Comparison of ENCODE assay signal across 32 cellular contexts in the genomic region with DNA sequence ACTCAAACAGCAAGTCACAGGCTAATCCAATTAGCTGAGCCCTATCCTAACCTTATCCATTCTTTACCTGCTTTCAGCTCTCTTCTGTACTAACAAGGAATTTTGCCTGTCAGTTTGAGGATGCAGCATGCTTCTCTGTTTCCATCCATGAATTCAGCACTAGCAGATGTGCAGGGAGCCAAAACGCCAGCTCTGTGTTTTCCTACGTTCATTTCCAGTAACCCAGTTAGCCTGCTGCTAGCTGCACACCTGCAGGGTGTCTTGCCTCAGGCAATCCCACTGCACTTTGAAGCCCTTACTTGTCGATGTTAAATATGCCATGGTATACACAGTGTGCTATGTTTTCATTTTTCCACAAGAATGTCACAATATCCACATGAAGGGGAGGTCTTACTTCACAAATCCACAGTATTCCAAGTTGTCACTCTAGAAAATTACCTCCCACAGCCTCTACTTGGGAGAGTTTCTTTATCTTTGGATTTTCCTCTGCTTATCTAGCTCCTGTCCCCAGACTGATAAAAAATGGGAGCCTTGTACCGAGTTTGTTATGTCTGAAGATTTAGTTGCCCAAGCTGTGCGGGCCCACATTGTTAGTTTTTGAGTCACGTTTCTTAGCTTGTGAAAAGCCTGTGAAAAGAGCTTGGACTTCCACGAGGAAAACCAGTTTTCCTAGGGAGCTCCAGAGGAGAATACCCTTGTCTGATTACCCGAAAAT.
A peak's percentile ranks its signal among the peaks of the same experiment; 100 is the strongest.
DNase-seq lines count a peak whose midpoint lies in the region; ATAC-seq, FAIRE-seq and TF ChIP-seq lines count a peak whose summit lies in the region.
"Had no signal": no experiment of that assay in that cellular context is flagged by ENCODE, and none has a peak within 500 bp of the region (broad histone marks: within the 10 kb centered on the region; RNA-seq: fewer than 3 reads in every experiment).

No MANE protein-coding gene starts in this region.

- no peak overlapping the region for H2BK12ac ChIP-seq in mesenchymal stem cell (ENCODE audit: low read length in 2 of 2)

- no peak for TF ChIP-seq RAD21 in IMR-90 (IDR thresholded peaks at IDR 0.05; ENCODE audit: low read length)

- H2BK20ac ChIP-seq in IMR-90 (ENCODE audit: low read depth, low read length), result no peak overlapping the region

- H3K36me3 Mint-ChIP-seq in astrocyte (ENCODE audit: low read depth, unreplicated experiment), result no peaks in the 10 kb centered on the region
- H3K36me3 Mint-ChIP-seq in activated T-helper 1 cell treated with anti-CD3 and anti-CD28 coated beads, Interleukin-12 subunit alpha, Interleukin-12 subunit beta, Interleukin-2, Interleukin-4 antibody, amounts not matched to agents 30 ng/mL and 10 ng/mL and 1 ng/mL, durations not matched to agents 14 hours and 24 hours and 36 hours (ENCODE audit: low read depth), result no peaks in the 10 kb centered on the region
- H3K36me3 Mint-ChIP-seq in T-helper 2 cell treated with Interferon-gamma antibody and Interleukin-4, amounts not matched to agents 5 μg/mL and 100 μg/mL, for 36 hours (ENCODE audit: low read depth), result no peaks in the 10 kb centered on the region
- H3K36me3 Mint-ChIP-seq: activated CD4-positive, alpha-beta memory T cell treated with anti-CD3 and anti-CD28 coated beads for 36 hours; naive thymus-derived CD8-positive, alpha-beta T cell had no signal

- H3K4me3 ChIP-seq in IMR-90 (ENCODE audit: insufficient read depth, low read depth, low read length) (no peak overlapping the region), astrocyte (ENCODE audit: insufficient read depth, low read depth, low read length) (no peak overlapping the region), mesenchymal stem cell (ENCODE audit: insufficient read depth in 1 of 2, low read depth in 1 of 2, low read length in 2 of 2) (no peak overlapping the region)
- H3K4me3 ChIP-seq: left lung, SJCRH30, thoracic aorta had no signal

- in situ Hi-C loops in IMR-90 (cut with MboI; ENCODE audit: low sequenced_read_pairs), result no loop called here

- H2AK5ac ChIP-seq in IMR-90 (ENCODE audit: low read depth, low read length), result no peak overlapping the region
- no peak overlapping the region for H2AK5ac ChIP-seq in mesenchymal stem cell (ENCODE audit: low read length, severe bottlenecking)

- no peak overlapping the region for H3K27ac ChIP-seq in IMR-90 (ENCODE audit: insufficient read depth, low read length)
- no peak overlapping the region for H3K27ac ChIP-seq in astrocyte (ENCODE audit: low read depth, low read length)
- H3K27ac ChIP-seq in mesenchymal stem cell (ENCODE audit: low read length, poor library complexity, severe bottlenecking), result peak overlapping the region; percentile 5
- H3K27ac ChIP-seq: left lung, SJCRH30, thoracic aorta had no signal

- no peak for ATAC-seq in IMR-90 (ENCODE audit: low read depth)
- ATAC-seq in stimulated activated naive CD8-positive, alpha-beta T cell treated with anti-CD3 and anti-CD28 coated beads, Interleukin-15, amount 100 ng/mL, for 72 hours, result no peak
- ATAC-seq: activated CD4-positive, CD25-positive, alpha-beta regulatory T cell treated with anti-CD3 and anti-CD28 coated beads, Interleukin-2, amount 50 U/mL, for 24 hours; activated T-helper 17 cell treated with anti-CD3 and anti-CD28 coated beads, Interleukin-2, amount 50 U/mL, for 72 hours; left lung; naive thymus-derived CD8-positive, alpha-beta T cell; stimulated activated naive CD8-positive, alpha-beta T cell treated with anti-CD3 and anti-CD28 coated beads, Interleukin-15, Interleukin-2, amounts not matched to agents 100 U/mL and 50 U/mL, for 24 hours had no signal

- no peak overlapping the region for H2AFZ ChIP-seq in IMR-90 (replicated peaks; ENCODE audit: low read length, poor library complexity)
- no peak overlapping the region for H2AFZ ChIP-seq in astrocyte (ENCODE audit: low read depth, low read length)
- H2AFZ ChIP-seq in mesenchymal stem cell (ENCODE audit: low read depth, low read length), result no peak overlapping the region

- H2BK15ac ChIP-seq in IMR-90 (ENCODE audit: low read depth, low read length) (no peak overlapping the region), mesenchymal stem cell (ENCODE audit: low read depth, poor library complexity, severe bottlenecking) (no peak overlapping the region)

- dilution Hi-C loops in IMR-90 (cut with HindIII; ENCODE audit: low sequenced_read_pairs, unreplicated experiment), result no loop called here

- peaks cover 3% of the 10 kb centered on the region for H3K27me3 ChIP-seq in IMR-90 (ENCODE audit: control insufficient read depth, insufficient read depth, low read length)
- no peaks in the 10 kb centered on the region for H3K27me3 ChIP-seq in astrocyte (ENCODE audit: insufficient read depth, low read length)
- H3K27me3 ChIP-seq in mesenchymal stem cell (ENCODE audit: control insufficient read depth in 1 of 2, insufficient read depth in 1 of 2, low read length in 2 of 2), result no peaks in the 10 kb centered on the region
- H3K27me3 ChIP-seq: left lung, SJCRH30 had no signal

- no peak overlapping the region for H4K8ac ChIP-seq in IMR-90 (ENCODE audit: low read depth in 2 of 2, low read length in 2 of 2)
- H4K8ac ChIP-seq in mesenchymal stem cell (ENCODE audit: low read length), result no peak overlapping the region

- H3K79me2 ChIP-seq in astrocyte (ENCODE audit: insufficient read depth, low read length), result no peaks in the 10 kb centered on the region

- peak; percentile 13 for DNase-seq in EL
- peak; percentile 7 for DNase-seq in IMR-90
- peak; percentile 68 for DNase-seq in astrocyte (ENCODE audit: low read depth)
- DNase-seq in mesenchymal stem cell, result no peak
- DNase-seq in GM19240 (ENCODE audit: insufficient read length, low spot score), result no peak
- no peak for DNase-seq in activated T-helper 1 cell treated with anti-CD3 and anti-CD28 coated beads, Interleukin-12 subunit alpha, Interleukin-12 subunit beta, Interleukin-2, Interleukin-4 antibody, amounts not matched to agents 30 ng/mL and 10 ng/mL and 1 ng/mL, durations not matched to agents 14 hours and 24 hours and 36 hours (ENCODE audit: low spot score)
- DNase-seq in stimulated activated naive CD8-positive, alpha-beta T cell treated with anti-CD3 and anti-CD28 coated beads, Interleukin-15, amount 100 ng/mL, for 72 hours, result no peak
- no peak for DNase-seq in T-helper 2 cell treated with Interferon-gamma antibody and Interleukin-4, amounts not matched to agents 5 μg/mL and 100 μg/mL, for 36 hours (ENCODE audit: low spot score)
- DNase-seq: activated CD4-positive, alpha-beta memory T cell treated with anti-CD3 and anti-CD28 coated beads for 36 hours; activated CD8-positive, alpha-beta memory T cell treated with anti-CD3 and anti-CD28 coated beads, Interleukin-2, amount 50 U/mL, for 48 hours; activated naive CD4-positive, alpha-beta T cell treated with anti-CD3 and anti-CD28 coated beads, Interleukin-2, amount 50 U/mL, for 16 hours; amygdala; C1 segment of cervical spinal cord; dermis blood vessel endothelial cell; DND-41; GOT3; left lung; midbrain; naive thymus-derived CD8-positive, alpha-beta T cell; NCI-H1092; NCI-H2029 treated with DMSO at 0.1 percent for 48 hours; SJCRH30; stimulated activated naive CD8-positive, alpha-beta T cell treated with anti-CD3 and anti-CD28 coated beads, Interleukin-15, Interleukin-2, amounts not matched to agents 100 U/mL and 50 U/mL, for 24 hours; T-helper 1 cell had no signal

- H4K5ac ChIP-seq in IMR-90 (ENCODE audit: low read depth, low read length), result no peak overlapping the region

- H3K23ac ChIP-seq in IMR-90 (ENCODE audit: low read depth, low read length) (no peak overlapping the region), mesenchymal stem cell (ENCODE audit: low read length in 2 of 2) (no peak overlapping the region)

- CTCF ChIA-PET in IMR-90 (lab: Yijun Ruan, JAX), result no interaction called here

- no peaks in the 10 kb centered on the region for H3K79me1 ChIP-seq in IMR-90 (ENCODE audit: low read depth in 1 of 2, low read length in 2 of 2)
- H3K79me1 ChIP-seq in mesenchymal stem cell (replicated peaks; ENCODE audit: low read length, poor library complexity, severe bottlenecking), result no peaks in the 10 kb centered on the region

- H2BK120ac ChIP-seq in IMR-90 (ENCODE audit: low read depth, low read length), result no peak overlapping the region
- no peak overlapping the region for H2BK120ac ChIP-seq in mesenchymal stem cell (ENCODE audit: low read depth, low read length)

- TF ChIP-seq POLR2A in IMR-90 (IDR thresholded peaks at IDR 0.05; ENCODE audit: low read depth, low read length), result no peak

- H4K91ac ChIP-seq in IMR-90 (ENCODE audit: insufficient read depth, low read depth, low read length), result no peak overlapping the region
- H4K91ac ChIP-seq in mesenchymal stem cell (ENCODE audit: low read length), result no peak overlapping the region

- H3K27me3 Mint-ChIP-seq in astrocyte (ENCODE audit: low read depth, unreplicated experiment), result no peaks in the 10 kb centered on the region
- H3K27me3 Mint-ChIP-seq in activated T-helper 1 cell treated with anti-CD3 and anti-CD28 coated beads, Interleukin-12 subunit alpha, Interleukin-12 subunit beta, Interleukin-2, Interleukin-4 antibody, amounts not matched to agents 30 ng/mL and 10 ng/mL and 1 ng/mL, durations not matched to agents 14 hours and 24 hours and 36 hours (ENCODE audit: insufficient read depth), result peaks cover 2% of the 10 kb centered on the region
- no peaks in the 10 kb centered on the region for H3K27me3 Mint-ChIP-seq in stimulated activated naive CD8-positive, alpha-beta T cell treated with anti-CD3 and anti-CD28 coated beads, Interleukin-15, amount 100 ng/mL, for 72 hours
- no peaks in the 10 kb centered on the region for H3K27me3 Mint-ChIP-seq in T-helper 2 cell treated with Interferon-gamma antibody and Interleukin-4, amounts not matched to agents 5 μg/mL and 100 μg/mL, for 36 hours (ENCODE audit: low read depth)
- H3K27me3 Mint-ChIP-seq: activated CD4-positive, alpha-beta memory T cell treated with anti-CD3 and anti-CD28 coated beads for 36 hours; activated T-helper 17 cell treated with anti-CD3 and anti-CD28 coated beads, Interleukin-2, amount 50 U/mL, for 72 hours; central memory CD8-positive, alpha-beta T cell had no signal

- H3K9ac ChIP-seq in IMR-90 (ENCODE audit: low read depth, low read length) (no peak overlapping the region), astrocyte (ENCODE audit: low read length) (no peak overlapping the region), mesenchymal stem cell (ENCODE audit: low read length) (no peak overlapping the region)

- H3K9me1 ChIP-seq in IMR-90 (ENCODE audit: insufficient read depth, low read length), result no peaks in the 10 kb centered on the region

- POLR2A ChIA-PET in IMR-90 (lab: Charles Lee; ENCODE audit: unreplicated experiment), result no interaction called here

- H2BK5ac ChIP-seq in IMR-90 (ENCODE audit: low read depth, low read length, poor library complexity, severe bottlenecking) (no peak overlapping the region), mesenchymal stem cell (ENCODE audit: low read depth, low read length, poor library complexity, severe bottlenecking) (no peak overlapping the region)

- no peak overlapping the region for H3K27ac Mint-ChIP-seq in astrocyte (ENCODE audit: unreplicated experiment)
- no peak overlapping the region for H3K27ac Mint-ChIP-seq in activated T-helper 1 cell treated with anti-CD3 and anti-CD28 coated beads, Interleukin-12 subunit alpha, Interleukin-12 subunit beta, Interleukin-2, Interleukin-4 antibody, amounts not matched to agents 30 ng/mL and 10 ng/mL and 1 ng/mL, durations not matched to agents 14 hours and 24 hours and 36 hours
- H3K27ac Mint-ChIP-seq in stimulated activated naive CD8-positive, alpha-beta T cell treated with anti-CD3 and anti-CD28 coated beads, Interleukin-15, amount 100 ng/mL, for 72 hours, result no peak overlapping the region
- no peak overlapping the region for H3K27ac Mint-ChIP-seq in T-helper 2 cell treated with Interferon-gamma antibody and Interleukin-4, amounts not matched to agents 5 μg/mL and 100 μg/mL, for 36 hours
- H3K27ac Mint-ChIP-seq: activated CD4-positive, alpha-beta memory T cell treated with anti-CD3 and anti-CD28 coated beads for 36 hours; activated T-helper 17 cell treated with anti-CD3 and anti-CD28 coated beads, Interleukin-2, amount 50 U/mL, for 72 hours; naive thymus-derived CD8-positive, alpha-beta T cell had no signal

- peaks cover 6% of the 10 kb centered on the region for H3K4me1 Mint-ChIP-seq in astrocyte (ENCODE audit: low read depth, unreplicated experiment)
- no peaks in the 10 kb centered on the region for H3K4me1 Mint-ChIP-seq in activated T-helper 1 cell treated with anti-CD3 and anti-CD28 coated beads, Interleukin-12 subunit alpha, Interleukin-12 subunit beta, Interleukin-2, Interleukin-4 antibody, amounts not matched to agents 30 ng/mL and 10 ng/mL and 1 ng/mL, durations not matched to agents 14 hours and 24 hours and 36 hours (ENCODE audit: low read depth)
- H3K4me1 Mint-ChIP-seq in stimulated activated naive CD8-positive, alpha-beta T cell treated with anti-CD3 and anti-CD28 coated beads, Interleukin-15, amount 100 ng/mL, for 72 hours, result no peaks in the 10 kb centered on the region
- no peaks in the 10 kb centered on the region for H3K4me1 Mint-ChIP-seq in T-helper 2 cell treated with Interferon-gamma antibody and Interleukin-4, amounts not matched to agents 5 μg/mL and 100 μg/mL, for 36 hours (ENCODE audit: low read depth)
- H3K4me1 Mint-ChIP-seq: activated T-helper 17 cell treated with anti-CD3 and anti-CD28 coated beads, Interleukin-2, amount 50 U/mL, for 72 hours; central memory CD8-positive, alpha-beta T cell; naive thymus-derived CD8-positive, alpha-beta T cell had no signal

- BruUV-seq in IMR-90 (replicated peaks; lab: Mats Ljungman, UMichigan), result no TSS peak

- H3K56ac ChIP-seq in IMR-90 (ENCODE audit: extremely low read depth, insufficient read depth, low read length), result no peak overlapping the region

- TF ChIP-seq CTCF in IMR-90 (conservative IDR thresholded peaks at IDR 0.05; ENCODE audit: low read depth, low read length) (no peak), astrocyte (IDR thresholded peaks at IDR 0.05; ENCODE audit: insufficient read depth, low read depth, low read length) (no peak)

- no peak overlapping the region for H2AK9ac ChIP-seq in IMR-90 (replicated peaks; ENCODE audit: low read depth, low read length, poor library complexity)

- H4K20me1 ChIP-seq in IMR-90 (ENCODE audit: insufficient read depth, low read length) (no peaks in the 10 kb centered on the region), astrocyte (ENCODE audit: insufficient read depth, low read length) (no peaks in the 10 kb centered on the region)

- H3K4ac ChIP-seq in IMR-90 (ENCODE audit: low read depth, low read length), result no peak overlapping the region
- no peak overlapping the region for H3K4ac ChIP-seq in mesenchymal stem cell (ENCODE audit: low read depth in 1 of 2, low read length in 2 of 2)

- WGBS in IMR-90 (ENCODE audit: extremely low coverage in 2 of 2, insufficient read length in 1 of 2), 2 experiments, result no CpG with 5 or more reads among the region's 8 CpGs
- WGBS in mesenchymal stem cell, result 54% methylated on average over 8 of the region's 8 CpGs

- intact Hi-C loops in IMR-90 (cut with micrococcal nuclease), result no loop called here
- intact Hi-C loops in activated T-helper 1 cell treated with anti-CD3 and anti-CD28 coated beads, Interleukin-12 subunit alpha, Interleukin-12 subunit beta, Interleukin-2, Interleukin-4 antibody, amounts not matched to agents 30 ng/mL and 10 ng/mL and 1 ng/mL, durations not matched to agents 14 hours and 24 hours and 36 hours (cut with micrococcal nuclease), result no loop called here

- no peaks in the 10 kb centered on the region for H3K36me3 ChIP-seq in IMR-90 (ENCODE audit: control insufficient read depth, insufficient read depth, low read length)
- H3K36me3 ChIP-seq in astrocyte (ENCODE audit: insufficient read depth, low read length), result no peaks in the 10 kb centered on the region
- H3K36me3 ChIP-seq in mesenchymal stem cell (ENCODE audit: control insufficient read depth in 1 of 2, insufficient read depth in 2 of 2, low read depth in 1 of 2, low read length in 2 of 2), result no peaks in the 10 kb centered on the region
- H3K36me3 ChIP-seq: left lung, SJCRH30, thoracic aorta had no signal

- no peak overlapping the region for H3K18ac ChIP-seq in IMR-90 (ENCODE audit: low read depth, low read length)
- no peak overlapping the region for H3K18ac ChIP-seq in mesenchymal stem cell (ENCODE audit: low read depth in 1 of 2, low read length in 2 of 2)

- FAIRE-seq in astrocyte (lab: Jason Lieb, UNC), result no peak
- FAIRE-seq: endometrium, GM12891, RCC 7860, TTC549 had no signal

- H3K4me1 ChIP-seq in IMR-90 (ENCODE audit: control insufficient read depth, insufficient read depth, low read length) (no peaks in the 10 kb centered on the region), astrocyte (ENCODE audit: insufficient read depth, low read length) (peaks cover 2% of the 10 kb centered on the region), mesenchymal stem cell (ENCODE audit: control insufficient read depth, insufficient read depth, low read depth, low read length) (no peaks in the 10 kb centered on the region)
- H3K4me1 ChIP-seq: left lung had no signal

- H3K4me2 ChIP-seq in IMR-90 (ENCODE audit: low read depth, low read length) (no peak overlapping the region), astrocyte (ENCODE audit: low read length) (peak overlapping the region; percentile 23), mesenchymal stem cell (ENCODE audit: low read length, poor library complexity, severe bottlenecking) (no peak overlapping the region)

- H3K14ac ChIP-seq in IMR-90 (replicated peaks; ENCODE audit: low read depth, low read length) (no peak overlapping the region), mesenchymal stem cell (ENCODE audit: low read length in 2 of 2) (no peak overlapping the region)

- H3K9me3 ChIP-seq in IMR-90 (ENCODE audit: control insufficient read depth, insufficient read depth, low read length) (no peaks in the 10 kb centered on the region), astrocyte (ENCODE audit: insufficient read depth, low read depth, low read length) (no peaks in the 10 kb centered on the region), mesenchymal stem cell (ENCODE audit: control insufficient read depth, low read length) (no peaks in the 10 kb centered on the region)
- H3K9me3 ChIP-seq: left lung, SJCRH30, thoracic aorta had no signal

- peaks cover under 1% of the 10 kb centered on the region for H3K9me3 Mint-ChIP-seq in astrocyte (ENCODE audit: unreplicated experiment)
- H3K9me3 Mint-ChIP-seq in activated T-helper 1 cell treated with anti-CD3 and anti-CD28 coated beads, Interleukin-12 subunit alpha, Interleukin-12 subunit beta, Interleukin-2, Interleukin-4 antibody, amounts not matched to agents 30 ng/mL and 10 ng/mL and 1 ng/mL, durations not matched to agents 14 hours and 24 hours and 36 hours, result no peaks in the 10 kb centered on the region
- no peaks in the 10 kb centered on the region for H3K9me3 Mint-ChIP-seq in stimulated activated naive CD8-positive, alpha-beta T cell treated with anti-CD3 and anti-CD28 coated beads, Interleukin-15, amount 100 ng/mL, for 72 hours
- no peaks in the 10 kb centered on the region for H3K9me3 Mint-ChIP-seq in T-helper 2 cell treated with Interferon-gamma antibody and Interleukin-4, amounts not matched to agents 5 μg/mL and 100 μg/mL, for 36 hours
- H3K9me3 Mint-ChIP-seq: activated CD4-positive, alpha-beta memory T cell treated with anti-CD3 and anti-CD28 coated beads for 36 hours; activated T-helper 17 cell treated with anti-CD3 and anti-CD28 coated beads, Interleukin-2, amount 50 U/mL, for 72 hours; central memory CD8-positive, alpha-beta T cell; naive thymus-derived CD8-positive, alpha-beta T cell had no signal

- no peak overlapping the region for H3K4me3 Mint-ChIP-seq in astrocyte (ENCODE audit: unreplicated experiment)
- H3K4me3 Mint-ChIP-seq in activated T-helper 1 cell treated with anti-CD3 and anti-CD28 coated beads, Interleukin-12 subunit alpha, Interleukin-12 subunit beta, Interleukin-2, Interleukin-4 antibody, amounts not matched to agents 30 ng/mL and 10 ng/mL and 1 ng/mL, durations not matched to agents 14 hours and 24 hours and 36 hours, result no peak overlapping the region
- no peak overlapping the region for H3K4me3 Mint-ChIP-seq in stimulated activated naive CD8-positive, alpha-beta T cell treated with anti-CD3 and anti-CD28 coated beads, Interleukin-15, amount 100 ng/mL, for 72 hours
- H3K4me3 Mint-ChIP-seq in T-helper 2 cell treated with Interferon-gamma antibody and Interleukin-4, amounts not matched to agents 5 μg/mL and 100 μg/mL, for 36 hours, result no peak overlapping the region
- H3K4me3 Mint-ChIP-seq: activated CD4-positive, alpha-beta memory T cell treated with anti-CD3 and anti-CD28 coated beads for 36 hours; activated T-helper 17 cell treated with anti-CD3 and anti-CD28 coated beads, Interleukin-2, amount 50 U/mL, for 72 hours; central memory CD8-positive, alpha-beta T cell; naive thymus-derived CD8-positive, alpha-beta T cell had no signal

Comparison
In these comparisons a context has a peak if more than half of its experiments do, and no peak if none do; other contexts are left out.
1. DNase-seq: peak in EL (single experiment), IMR-90 (single experiment) and astrocyte (single experiment); none in mesenchymal stem cell (single experiment), GM19240 (single experiment), activated T-helper 1 cell treated with anti-CD3 and anti-CD28 coated beads, Interleukin-12 subunit alpha, Interleukin-12 subunit beta, Interleukin-2, Interleukin-4 antibody, amounts not matched to agents 30 ng/mL and 10 ng/mL and 1 ng/mL, durations not matched to agents 14 hours and 24 hours and 36 hours (single experiment), stimulated activated naive CD8-positive, alpha-beta T cell treated with anti-CD3 and anti-CD28 coated beads, Interleukin-15, amount 100 ng/mL, for 72 hours (0 of 2) and T-helper 2 cell treated with Interferon-gamma antibody and Interleukin-4, amounts not matched to agents 5 μg/mL and 100 μg/mL, for 36 hours (single experiment).